33 cellular contexts compared by ENCODE assay signal in the genomic region with DNA sequence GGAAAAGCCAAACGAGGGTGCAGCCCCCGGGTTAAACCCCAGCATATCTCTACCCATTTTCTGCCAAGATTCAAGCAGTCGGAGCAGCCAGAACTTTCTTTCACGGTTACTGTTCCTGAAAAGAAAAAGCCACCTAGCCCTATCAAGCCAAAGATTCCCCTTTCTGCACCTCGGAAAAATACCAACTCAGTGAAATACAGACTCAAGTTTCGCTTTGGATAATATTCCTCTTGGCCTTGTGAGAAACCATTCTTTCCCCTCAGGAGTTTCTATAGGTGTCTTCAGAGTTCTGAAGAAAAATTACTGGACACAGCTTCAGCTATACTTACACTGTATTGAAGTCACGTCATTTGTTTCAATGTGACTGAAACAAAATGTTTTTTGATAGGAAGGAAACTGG. TPM values are rescaled to one million over a fixed set of nuclear protein-coding genes. Genes with fewer than 3 reads are reported as not detected.
"Had no signal": no experiment of that assay in that cellular context is flagged by ENCODE, and none has a peak within 500 bp of the region (broad histone marks: within the 10 kb centered on the region; RNA-seq: fewer than 3 reads in every experiment).

No MANE protein-coding gene starts in this region.

- H3K4me3 ChIP-seq: esophagus muscularis mucosa, gastrocnemius medialis, left ventricle myocardium inferior, lung, thoracic aorta had no signal

- H3K9me3 ChIP-seq: esophagus muscularis mucosa, gastrocnemius medialis, left ventricle myocardium inferior, neutrophil, thoracic aorta had no signal

- H3K36me3 Mint-ChIP-seq: activated naive CD4-positive, alpha-beta T cell treated with anti-CD3 and anti-CD28 coated beads, Interleukin-2, amount 10 ng/mL, durations not matched to agents 7 days and 5 days; activated naive CD8-positive, alpha-beta T cell treated with anti-CD3 and anti-CD28 coated beads, Interleukin-2, amount 10 ng/mL, durations not matched to agents 7 days and 5 days; naive B cell; stimulated activated effector memory CD8-positive, alpha-beta T cell treated with anti-CD3 and anti-CD28 coated beads, Interleukin-12 subunit alpha, Interleukin-12 subunit beta, amount 100 ng/mL, for 72 hours; WTC11 had no signal

- H3K36me3 ChIP-seq: esophagus muscularis mucosa, gastrocnemius medialis, left ventricle myocardium inferior, neutrophil, thoracic aorta had no signal

- H3K4me3 Mint-ChIP-seq: activated CD4-positive, alpha-beta memory T cell treated with anti-CD3 and anti-CD28 coated beads, Interleukin-2, amount 10 ng/mL, durations not matched to agents 7 days and 5 days; activated CD4-positive, alpha-beta T cell treated with anti-CD3 and anti-CD28 coated beads, Interleukin-2, amount 10 ng/mL, durations not matched to agents 7 days and 5 days; activated naive CD4-positive, alpha-beta T cell treated with anti-CD3 and anti-CD28 coated beads, Interleukin-2, amount 10 ng/mL, durations not matched to agents 7 days and 5 days; activated naive CD8-positive, alpha-beta T cell treated with anti-CD3 and anti-CD28 coated beads, Interleukin-2, amount 10 ng/mL, durations not matched to agents 7 days and 5 days; activated T-cell treated with anti-CD3 and anti-CD28 coated beads, Interleukin-2, amount 50 U/mL, for 24 hours; naive B cell; nephron progenitor cell; stimulated activated effector memory CD8-positive, alpha-beta T cell treated with anti-CD3 and anti-CD28 coated beads, Interleukin-12 subunit alpha, Interleukin-12 subunit beta, amount 100 ng/mL, for 72 hours; stimulated activated naive CD8-positive, alpha-beta T cell treated with anti-CD3 and anti-CD28 coated beads, Interleukin-15, Interleukin-2, amounts not matched to agents 100 ng/mL and 50 ng/mL, for 24 hours; WTC11 had no signal

- H3K27me3 ChIP-seq: esophagus muscularis mucosa, gastrocnemius medialis had no signal

- H3K79me2 ChIP-seq: parathyroid adenoma had no signal

- H3K27ac ChIP-seq: gastrocnemius medialis, left ventricle myocardium inferior, neutrophil, parathyroid adenoma, thoracic aorta had no signal

- H3K4me1 Mint-ChIP-seq: activated CD4-positive, alpha-beta memory T cell treated with anti-CD3 and anti-CD28 coated beads, Interleukin-2, amount 10 ng/mL, durations not matched to agents 7 days and 5 days; activated CD4-positive, alpha-beta T cell treated with anti-CD3 and anti-CD28 coated beads, Interleukin-2, amount 10 ng/mL, durations not matched to agents 7 days and 5 days; activated naive CD4-positive, alpha-beta T cell treated with anti-CD3 and anti-CD28 coated beads, Interleukin-2, amount 10 ng/mL, durations not matched to agents 7 days and 5 days; activated naive CD8-positive, alpha-beta T cell treated with anti-CD3 and anti-CD28 coated beads, Interleukin-2, amount 10 ng/mL, durations not matched to agents 7 days and 5 days; naive B cell; nephron progenitor cell; stimulated activated effector memory CD8-positive, alpha-beta T cell treated with anti-CD3 and anti-CD28 coated beads, Interleukin-12 subunit alpha, Interleukin-12 subunit beta, amount 100 ng/mL, for 72 hours; WTC11 had no signal

- ATAC-seq: gastrocnemius medialis; right cardiac atrium; stimulated activated effector memory CD8-positive, alpha-beta T cell treated with anti-CD3 and anti-CD28 coated beads, Interleukin-12 subunit alpha, Interleukin-12 subunit beta, amount 100 ng/mL, for 72 hours; WTC11 had no signal

- H2AFZ ChIP-seq: parathyroid adenoma had no signal

- DNase-seq: activated CD4-positive, alpha-beta memory T cell treated with anti-CD3 and anti-CD28 coated beads, Interleukin-2, amount 10 ng/mL, durations not matched to agents 7 days and 5 days; activated CD4-positive, alpha-beta T cell treated with anti-CD3 and anti-CD28 coated beads for 1 hour; activated CD4-positive, alpha-beta T cell treated with anti-CD3 and anti-CD28 coated beads, Interleukin-2, amount 10 ng/mL, durations not matched to agents 7 days and 5 days; activated CD8-positive, alpha-beta memory T cell treated with anti-CD3 and anti-CD28 coated beads, Interleukin-2, amount 50 U/mL, for 48 hours; activated gamma-delta T cell; activated naive CD4-positive, alpha-beta T cell treated with anti-CD3 and anti-CD28 coated beads, Interleukin-2, amount 10 ng/mL, durations not matched to agents 7 days and 5 days; activated naive CD8-positive, alpha-beta T cell treated with anti-CD3 and anti-CD28 coated beads, Interleukin-2, amount 10 ng/mL, durations not matched to agents 7 days and 5 days; activated T-cell treated with anti-CD3 and anti-CD28 coated beads, Interleukin-2, amount 50 U/mL, for 24 hours; amniotic stem cell; central memory CD4-positive, alpha-beta T cell; gastrocnemius medialis; glutamatergic neuron; islet precursor cell; left ventricle myocardium inferior; naive B cell; nephron progenitor cell; right cardiac atrium; stimulated activated CD4-positive, alpha-beta T cell treated with anti-CD3 and anti-CD28 coated beads, Interleukin-12 subunit alpha, Interleukin-12 subunit beta, amount 100 ng/mL, for 4 hours; stimulated activated CD4-positive, alpha-beta T cell treated with anti-CD3 and anti-CD28 coated beads, Interleukin-4, amount 100 ng/mL, for 1 hour; T-helper 2 cell; trophoblast cell had no signal

- H3K9me3 Mint-ChIP-seq: activated CD4-positive, alpha-beta memory T cell treated with anti-CD3 and anti-CD28 coated beads, Interleukin-2, amount 10 ng/mL, durations not matched to agents 7 days and 5 days; activated CD4-positive, alpha-beta T cell treated with anti-CD3 and anti-CD28 coated beads, Interleukin-2, amount 10 ng/mL, durations not matched to agents 7 days and 5 days; activated naive CD4-positive, alpha-beta T cell treated with anti-CD3 and anti-CD28 coated beads, Interleukin-2, amount 10 ng/mL, durations not matched to agents 7 days and 5 days; activated naive CD8-positive, alpha-beta T cell treated with anti-CD3 and anti-CD28 coated beads, Interleukin-2, amount 10 ng/mL, durations not matched to agents 7 days and 5 days; activated T-cell treated with anti-CD3 and anti-CD28 coated beads, Interleukin-2, amount 50 U/mL, for 24 hours; nephron progenitor cell; stimulated activated effector memory CD8-positive, alpha-beta T cell treated with anti-CD3 and anti-CD28 coated beads, Interleukin-12 subunit alpha, Interleukin-12 subunit beta, amount 100 ng/mL, for 72 hours; stimulated activated naive CD8-positive, alpha-beta T cell treated with anti-CD3 and anti-CD28 coated beads, Interleukin-15, Interleukin-2, amounts not matched to agents 100 ng/mL and 50 ng/mL, for 24 hours; WTC11 had no signal

- H3K9ac ChIP-seq: parathyroid adenoma had no signal

- H3K4me1 ChIP-seq: gastrocnemius medialis, left ventricle myocardium inferior, parathyroid adenoma had no signal

- H3K27ac Mint-ChIP-seq: activated CD4-positive, alpha-beta memory T cell treated with anti-CD3 and anti-CD28 coated beads, Interleukin-2, amount 10 ng/mL, durations not matched to agents 7 days and 5 days; activated CD4-positive, alpha-beta T cell treated with anti-CD3 and anti-CD28 coated beads, Interleukin-2, amount 10 ng/mL, durations not matched to agents 7 days and 5 days; activated naive CD4-positive, alpha-beta T cell treated with anti-CD3 and anti-CD28 coated beads, Interleukin-2, amount 10 ng/mL, durations not matched to agents 7 days and 5 days; activated naive CD8-positive, alpha-beta T cell treated with anti-CD3 and anti-CD28 coated beads, Interleukin-2, amount 10 ng/mL, durations not matched to agents 7 days and 5 days; activated T-cell treated with anti-CD3 and anti-CD28 coated beads, Interleukin-2, amount 50 U/mL, for 24 hours; naive B cell; nephron progenitor cell; stimulated activated effector memory CD8-positive, alpha-beta T cell treated with anti-CD3 and anti-CD28 coated beads, Interleukin-12 subunit alpha, Interleukin-12 subunit beta, amount 100 ng/mL, for 72 hours; stimulated activated naive CD8-positive, alpha-beta T cell treated with anti-CD3 and anti-CD28 coated beads, Interleukin-15, Interleukin-2, amounts not matched to agents 100 ng/mL and 50 ng/mL, for 24 hours; WTC11 had no signal

RNA-seq across cellular contexts. Expression of a gene that starts 20.0 kb away (rescaled TPM):
- total RNA-seq: activated CD4-positive, alpha-beta memory T cell treated with anti-CD3 and anti-CD28 coated beads, Interleukin-2, amount 10 ng/mL, durations not matched to agents 7 days and 5 days; activated CD4-positive, alpha-beta T cell treated with anti-CD3 and anti-CD28 coated beads, Interleukin-2, amount 10 ng/mL, durations not matched to agents 7 days and 5 days; activated naive CD8-positive, alpha-beta T cell treated with anti-CD3 and anti-CD28 coated beads, Interleukin-2, amount 10 ng/mL, durations not matched to agents 7 days and 5 days; gastrocnemius medialis; mesenteric fat pad; right cardiac atrium; subcutaneous adipose tissue; thoracic aorta; WTC11 had no signal
- polyA plus RNA-seq: lung, right cardiac atrium had no signal

RNA-seq across cellular contexts. Expression of a gene that starts 49.1 kb away (rescaled TPM):
- total RNA-seq: activated CD4-positive, alpha-beta memory T cell treated with anti-CD3 and anti-CD28 coated beads, Interleukin-2, amount 10 ng/mL, durations not matched to agents 7 days and 5 days; activated CD4-positive, alpha-beta T cell treated with anti-CD3 and anti-CD28 coated beads, Interleukin-2, amount 10 ng/mL, durations not matched to agents 7 days and 5 days; activated naive CD8-positive, alpha-beta T cell treated with anti-CD3 and anti-CD28 coated beads, Interleukin-2, amount 10 ng/mL, durations not matched to agents 7 days and 5 days; astrocyte; gastrocnemius medialis; left ventricle myocardium inferior; mesenteric fat pad; mucosa of gallbladder; right cardiac atrium; subcutaneous adipose tissue; thoracic aorta; WTC11 had no signal
- polyA plus RNA-seq: right cardiac atrium had no signal
